24 cellular contexts compared by ENCODE assay signal in the genomic region with DNA sequence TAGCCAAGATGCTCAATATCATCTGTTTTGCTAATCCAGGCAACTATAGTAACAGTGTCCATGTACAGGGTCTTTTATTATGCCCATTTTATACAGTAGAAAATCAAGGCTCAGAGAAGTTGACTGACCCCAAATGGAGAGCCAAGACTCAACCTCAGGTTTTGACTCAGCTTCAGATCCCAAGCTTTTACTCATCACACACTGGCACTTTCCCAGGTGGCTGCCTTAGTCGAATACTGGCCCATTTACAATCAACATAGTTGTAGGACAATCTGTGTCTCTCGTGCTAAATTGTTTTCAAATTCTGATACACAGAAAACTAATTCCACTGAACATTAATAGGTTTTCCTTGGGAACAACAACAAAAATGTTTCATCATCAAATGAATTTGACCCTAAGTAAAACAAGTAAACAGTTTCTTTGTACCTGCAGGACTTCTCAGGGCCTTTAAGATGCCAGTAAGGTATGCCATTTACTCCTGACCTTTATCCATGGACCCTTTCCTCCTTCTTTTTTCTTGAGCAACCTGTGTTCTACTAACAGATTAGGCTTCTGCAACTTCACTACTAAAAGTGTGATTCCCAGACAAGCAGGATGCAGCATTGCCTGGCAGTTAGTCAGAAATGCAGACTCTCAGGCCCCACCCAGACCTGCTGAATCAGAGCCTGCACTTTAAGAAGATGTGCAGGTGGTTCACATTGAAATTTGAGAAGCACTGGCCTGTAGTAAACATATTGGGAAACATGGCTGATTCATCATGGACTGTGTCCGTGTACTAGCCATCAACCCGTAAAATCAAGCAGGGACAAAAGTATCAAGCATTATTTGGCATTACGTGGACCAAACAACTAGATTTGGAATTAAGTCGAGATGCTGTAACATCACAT.
DNase-seq lines count a peak whose midpoint lies in the region; ATAC-seq, FAIRE-seq and TF ChIP-seq lines count a peak whose summit lies in the region.
"Had no signal": no experiment of that assay in that cellular context is flagged by ENCODE, and none has a peak within 500 bp of the region (broad histone marks: within the 10 kb centered on the region; RNA-seq: fewer than 3 reads in every experiment).

No MANE protein-coding gene starts in this region.

- peaks cover 27% of the 10 kb centered on the region for H3K27me3 Mint-ChIP-seq in MCF 10A (ENCODE audit: insufficient read depth, unreplicated experiment)

- DNase-seq in MCF 10A (ENCODE audit: unreplicated experiment): peak; percentile 89
- no peak for DNase-seq in breast epithelium (ENCODE audit: low spot score in 2 of 2)
- DNase-seq in amniotic epithelial cell (ENCODE audit: low read depth): peak; percentile 80
- peak; percentile 79 for DNase-seq in fibroblast of mammary gland (ENCODE audit: low read depth)
- no peak for DNase-seq in KG1 (lab: John Stamatoyannopoulos, UW)
- no peak for DNase-seq in H54 (ENCODE audit: insufficient read length, low spot score)
- no peak for DNase-seq in NCI-H69 (lab: John Stamatoyannopoulos, UW)
- DNase-seq: 8988T; activated CD4-positive, alpha-beta T cell treated with anti-CD3 and anti-CD28 coated beads for 36 hours; activated naive CD4-positive, alpha-beta T cell treated with anti-CD3 and anti-CD28 coated beads, Interleukin-2, amount 50 U/mL, for 16 hours; DND-41; effector memory CD4-positive, alpha-beta T cell; foreskin fibroblast; NCI-H1048; NCI-H2029 treated with DMSO at 0.1 percent for 48 hours; NCI-H446; NK-92 treated with Interleukin-12 subunit alpha and Interleukin-12 subunit beta, amount 100 ng/mL, for 24 hours; stimulated activated CD4-positive, alpha-beta T cell treated with anti-CD3 and anti-CD28 coated beads, Interleukin-4, amount 100 ng/mL, for 24 hours; stimulated activated naive CD8-positive, alpha-beta T cell treated with anti-CD3 and anti-CD28 coated beads, Interleukin-15, amount 100 ng/mL, for 72 hours; SW 1271 had no signal

- H3K4me3 ChIP-seq in breast epithelium (no peak overlapping the region), fibroblast of mammary gland (ENCODE audit: control insufficient read depth, low read depth, low read length) (no peak overlapping the region)
- H3K4me3 ChIP-seq: ascending aorta, tibial nerve had no signal

- no peaks in the 10 kb centered on the region for H3K4me1 ChIP-seq in breast epithelium

- H3K36me3 ChIP-seq in breast epithelium: no peaks in the 10 kb centered on the region
- H3K36me3 ChIP-seq: ascending aorta, tibial nerve had no signal

- no peaks in the 10 kb centered on the region for H3K9me3 ChIP-seq in breast epithelium
- H3K9me3 ChIP-seq: ascending aorta, tibial nerve had no signal

- POLR2A ChIA-PET in MCF 10A (lab: Yijun Ruan, JAX): interaction anchor here (1.2 kb wide), 1 partner anchor 13 kb away, joined by 4 read pairs; no protein-coding TSS in a partner anchor

- H3K36me3 Mint-ChIP-seq in MCF 10A (ENCODE audit: insufficient read depth, unreplicated experiment): no peaks in the 10 kb centered on the region

- ATAC-seq in HG02852 (IDR thresholded peaks at IDR 0.05; ENCODE audit: unreplicated experiment): no peak
- ATAC-seq: activated CD4-positive, alpha-beta T cell treated with anti-CD3 and anti-CD28 coated beads for 36 hours; stimulated activated naive CD8-positive, alpha-beta T cell treated with anti-CD3 and anti-CD28 coated beads, Interleukin-15, amount 100 ng/mL, for 72 hours had no signal

- no peaks in the 10 kb centered on the region for H3K27me3 ChIP-seq in breast epithelium
- H3K27me3 ChIP-seq: ascending aorta had no signal

- CTCF ChIA-PET in MCF 10A (lab: Yijun Ruan, JAX): no interaction called here

- intact Hi-C loops in MCF 10A (cut with micrococcal nuclease) (no loop called here), breast epithelium (cut with DNase I; ENCODE audit: low total_unique reads) (no loop called here)

- no peaks in the 10 kb centered on the region for H3K9me3 Mint-ChIP-seq in MCF 10A (ENCODE audit: unreplicated experiment)
- H3K9me3 Mint-ChIP-seq: stimulated activated naive CD8-positive, alpha-beta T cell treated with anti-CD3 and anti-CD28 coated beads, Interleukin-15, amount 100 ng/mL, for 72 hours had no signal

- BruUV-seq in MCF 10A (replicated peaks; lab: Mats Ljungman, UMichigan): no TSS peak

- H3K4me3 Mint-ChIP-seq in MCF 10A (ENCODE audit: unreplicated experiment): no peak overlapping the region
- H3K4me3 Mint-ChIP-seq: activated CD4-positive, alpha-beta T cell treated with anti-CD3 and anti-CD28 coated beads for 36 hours; stimulated activated naive CD8-positive, alpha-beta T cell treated with anti-CD3 and anti-CD28 coated beads, Interleukin-15, amount 100 ng/mL, for 72 hours had no signal

- H3K27ac ChIP-seq in breast epithelium: no peak overlapping the region
- H3K27ac ChIP-seq: ascending aorta, KMS-11, tibial nerve had no signal

- TF ChIP-seq CTCF in MCF 10A (IDR thresholded peaks at IDR 0.05; ENCODE audit: unreplicated experiment) (no peak), breast epithelium (IDR thresholded peaks at IDR 0.05) (no peak), fibroblast of mammary gland (conservative IDR thresholded peaks at IDR 0.05; ENCODE audit: control insufficient read depth, insufficient read depth, low read depth, low read length) (no peak)

- FAIRE-seq in H54 (lab: Jason Lieb, UNC): no peak

- TF ChIP-seq POLR2A in breast epithelium (IDR thresholded peaks at IDR 0.05) (no peak), H54 (IDR thresholded peaks at IDR 0.05; ENCODE audit: low read depth, low read length) (no peak)

- H3K27ac Mint-ChIP-seq in MCF 10A (ENCODE audit: low read depth, unreplicated experiment): peak overlapping the region; percentile 35
- H3K27ac Mint-ChIP-seq: activated CD4-positive, alpha-beta T cell treated with anti-CD3 and anti-CD28 coated beads for 36 hours; stimulated activated naive CD8-positive, alpha-beta T cell treated with anti-CD3 and anti-CD28 coated beads, Interleukin-15, amount 100 ng/mL, for 72 hours had no signal

- peaks cover 25% of the 10 kb centered on the region for H3K4me1 Mint-ChIP-seq in MCF 10A (ENCODE audit: insufficient read depth, unreplicated experiment)
- H3K4me1 Mint-ChIP-seq: activated CD4-positive, alpha-beta T cell treated with anti-CD3 and anti-CD28 coated beads for 36 hours; stimulated activated naive CD8-positive, alpha-beta T cell treated with anti-CD3 and anti-CD28 coated beads, Interleukin-15, amount 100 ng/mL, for 72 hours had no signal

Comparison
In these comparisons a context has a peak if more than half of its experiments do, and no peak if none do; other contexts are left out.
1. DNase-seq: peak in MCF 10A (single experiment), amniotic epithelial cell (single experiment) and fibroblast of mammary gland (single experiment); none in breast epithelium (0 of 2), KG1 (single experiment), H54 (single experiment) and NCI-H69 (single experiment).